1 cellular context compared by ENCODE assay signal in the genomic region with DNA sequence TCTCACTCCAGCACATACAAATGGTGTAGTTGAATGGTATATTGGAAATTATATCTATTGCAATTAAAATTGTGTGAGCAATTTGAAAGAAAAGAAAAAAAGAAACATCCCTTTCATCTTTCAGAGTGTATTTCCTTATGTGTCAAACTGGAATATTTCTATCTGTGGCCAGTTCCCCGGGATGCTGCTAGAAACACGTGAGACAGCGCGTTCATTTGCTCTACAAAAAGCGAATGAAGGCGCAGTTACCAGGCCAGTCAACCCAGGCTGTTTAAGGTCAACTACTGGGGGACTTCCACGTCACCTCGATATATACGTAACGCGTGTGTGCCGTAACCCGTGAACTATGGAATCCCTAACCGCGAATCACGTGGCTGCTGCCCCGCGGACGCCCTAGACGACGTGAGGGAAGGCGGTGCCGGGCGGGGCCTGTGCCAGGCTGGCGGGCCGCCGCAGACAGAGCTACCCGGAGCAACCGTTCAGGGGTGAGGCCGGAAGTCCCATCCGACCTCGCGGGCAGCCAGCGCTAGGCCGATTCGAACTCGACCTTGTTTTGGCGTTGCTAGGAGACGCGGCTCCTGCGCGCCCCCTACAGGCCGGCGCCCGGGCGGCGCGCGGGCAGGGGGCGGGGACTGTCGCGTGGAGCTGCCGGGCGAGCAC.
TF ChIP-seq lines count a peak whose summit lies in the region.

No MANE protein-coding gene starts in this region.

TF ChIP-seq in SK-N-SH, 30 proteins besides CTCF, POLR2A, EP300 and RAD21 (continued from another document):
- TF ChIP-seq RFX5 (IDR thresholded peaks at IDR 0.05; ENCODE audit: low read length) (no peak), GATA2 (CRISPR knock-in tag; IDR thresholded peaks at IDR 0.05) (no peak), YY1 (IDR thresholded peaks at IDR 0.05; ENCODE audit: low read depth) (no peak), TCF12 (IDR thresholded peaks at IDR 0.05) (no peak; the same call in 1 of the 2 replicates), POLR2AphosphoS5 (IDR thresholded peaks at IDR 0.05; ENCODE audit: low read depth, low read length) (no peak), FOSL2 (IDR thresholded peaks at IDR 0.05; ENCODE audit: borderline replicate concordance, low read depth) (no peak), FOXJ3 (CRISPR knock-in tag; IDR thresholded peaks at IDR 0.05) (peak; percentile 48; the same call in 1 of the 2 replicates), EZH2phosphoT487 (IDR thresholded peaks at IDR 0.05; ENCODE audit: borderline replicate concordance, low read depth) (no peak), JUND (IDR thresholded peaks at IDR 0.05) (no peak), CHD2 (IDR thresholded peaks at IDR 0.05; ENCODE audit: low read length, partially characterized antibody) (peak; percentile 44), NRF1 (IDR thresholded peaks at IDR 0.05; ENCODE audit: low read depth, low read length) (0 out of 2 replicates have a peak, but pooled peaks have one; percentile 13), ELF1 (IDR thresholded peaks at IDR 0.05) (peak; percentile 58), MEF2A (IDR thresholded peaks at IDR 0.05; ENCODE audit: borderline replicate concordance, low read depth) (no peak), GABPA (IDR thresholded peaks at IDR 0.05; ENCODE audit: low read depth) (no peak), NFIC (IDR thresholded peaks at IDR 0.05; ENCODE audit: borderline replicate concordance) (no peak)
- TF ChIP-seq, protein P1, sequence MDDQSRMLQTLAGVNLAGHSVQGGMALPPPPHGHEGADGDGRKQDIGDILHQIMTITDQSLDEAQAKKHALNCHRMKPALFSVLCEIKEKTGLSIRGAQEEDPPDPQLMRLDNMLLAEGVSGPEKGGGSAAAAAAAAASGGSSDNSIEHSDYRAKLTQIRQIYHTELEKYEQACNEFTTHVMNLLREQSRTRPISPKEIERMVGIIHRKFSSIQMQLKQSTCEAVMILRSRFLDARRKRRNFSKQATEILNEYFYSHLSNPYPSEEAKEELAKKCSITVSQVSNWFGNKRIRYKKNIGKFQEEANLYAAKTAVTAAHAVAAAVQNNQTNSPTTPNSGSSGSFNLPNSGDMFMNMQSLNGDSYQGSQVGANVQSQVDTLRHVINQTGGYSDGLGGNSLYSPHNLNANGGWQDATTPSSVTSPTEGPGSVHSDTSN (IDR thresholded peaks at IDR 0.05) = no peak
- TF ChIP-seq, protein P2, sequence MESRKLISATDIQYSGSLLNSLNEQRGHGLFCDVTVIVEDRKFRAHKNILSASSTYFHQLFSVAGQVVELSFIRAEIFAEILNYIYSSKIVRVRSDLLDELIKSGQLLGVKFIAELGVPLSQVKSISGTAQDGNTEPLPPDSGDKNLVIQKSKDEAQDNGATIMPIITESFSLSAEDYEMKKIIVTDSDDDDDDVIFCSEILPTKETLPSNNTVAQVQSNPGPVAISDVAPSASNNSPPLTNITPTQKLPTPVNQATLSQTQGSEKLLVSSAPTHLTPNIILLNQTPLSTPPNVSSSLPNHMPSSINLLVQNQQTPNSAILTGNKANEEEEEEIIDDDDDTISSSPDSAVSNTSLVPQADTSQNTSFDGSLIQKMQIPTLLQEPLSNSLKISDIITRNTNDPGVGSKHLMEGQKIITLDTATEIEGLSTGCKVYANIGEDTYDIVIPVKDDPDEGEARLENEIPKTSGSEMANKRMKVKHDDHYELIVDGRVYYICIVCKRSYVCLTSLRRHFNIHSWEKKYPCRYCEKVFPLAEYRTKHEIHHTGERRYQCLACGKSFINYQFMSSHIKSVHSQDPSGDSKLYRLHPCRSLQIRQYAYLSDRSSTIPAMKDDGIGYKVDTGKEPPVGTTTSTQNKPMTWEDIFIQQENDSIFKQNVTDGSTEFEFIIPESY (IDR thresholded peaks at IDR 0.05; ENCODE audit: borderline replicate concordance, low read depth) = no peak
- TF ChIP-seq, protein P3, sequence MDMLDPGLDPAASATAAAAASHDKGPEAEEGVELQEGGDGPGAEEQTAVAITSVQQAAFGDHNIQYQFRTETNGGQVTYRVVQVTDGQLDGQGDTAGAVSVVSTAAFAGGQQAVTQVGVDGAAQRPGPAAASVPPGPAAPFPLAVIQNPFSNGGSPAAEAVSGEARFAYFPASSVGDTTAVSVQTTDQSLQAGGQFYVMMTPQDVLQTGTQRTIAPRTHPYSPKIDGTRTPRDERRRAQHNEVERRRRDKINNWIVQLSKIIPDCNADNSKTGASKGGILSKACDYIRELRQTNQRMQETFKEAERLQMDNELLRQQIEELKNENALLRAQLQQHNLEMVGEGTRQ (IDR thresholded peaks at IDR 0.05; ENCODE audit: borderline replicate concordance, low read depth, low read length) = peak; percentile 49
- TF ChIP-seq, protein P4, sequence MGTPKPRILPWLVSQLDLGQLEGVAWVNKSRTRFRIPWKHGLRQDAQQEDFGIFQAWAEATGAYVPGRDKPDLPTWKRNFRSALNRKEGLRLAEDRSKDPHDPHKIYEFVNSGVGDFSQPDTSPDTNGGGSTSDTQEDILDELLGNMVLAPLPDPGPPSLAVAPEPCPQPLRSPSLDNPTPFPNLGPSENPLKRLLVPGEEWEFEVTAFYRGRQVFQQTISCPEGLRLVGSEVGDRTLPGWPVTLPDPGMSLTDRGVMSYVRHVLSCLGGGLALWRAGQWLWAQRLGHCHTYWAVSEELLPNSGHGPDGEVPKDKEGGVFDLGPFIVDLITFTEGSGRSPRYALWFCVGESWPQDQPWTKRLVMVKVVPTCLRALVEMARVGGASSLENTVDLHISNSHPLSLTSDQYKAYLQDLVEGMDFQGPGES (IDR thresholded peaks at IDR 0.05; ENCODE audit: low read depth, low read length) = no peak
- TF ChIP-seq, protein P5, sequence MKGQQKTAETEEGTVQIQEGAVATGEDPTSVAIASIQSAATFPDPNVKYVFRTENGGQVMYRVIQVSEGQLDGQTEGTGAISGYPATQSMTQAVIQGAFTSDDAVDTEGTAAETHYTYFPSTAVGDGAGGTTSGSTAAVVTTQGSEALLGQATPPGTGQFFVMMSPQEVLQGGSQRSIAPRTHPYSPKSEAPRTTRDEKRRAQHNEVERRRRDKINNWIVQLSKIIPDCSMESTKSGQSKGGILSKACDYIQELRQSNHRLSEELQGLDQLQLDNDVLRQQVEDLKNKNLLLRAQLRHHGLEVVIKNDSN (IDR thresholded peaks at IDR 0.05; ENCODE audit: borderline replicate concordance, low read depth) = peak; percentile 89
